In genomic region chr11:78268516-78269410, GRCh38 we compare ENCODE assay signal across 11 cellular contexts.
A peak's percentile ranks its signal among the peaks of the same experiment; 100 is the strongest.
DNase-seq lines count a peak whose midpoint lies in the region; ATAC-seq and TF ChIP-seq lines count a peak whose summit lies in the region.
"Had no signal": no experiment of that assay in that cellular context is flagged by ENCODE, and none has a peak within 500 bp of the region (broad histone marks: within the 10 kb centered on the region; RNA-seq: fewer than 3 reads in every experiment).

No MANE protein-coding gene starts in this region.

- H3K23me2 ChIP-seq in H9 (ENCODE audit: insufficient read length, low read depth, low read length, poor library complexity, severe bottlenecking), result no peaks in the 10 kb centered on the region

- TF ChIP-seq CTCF in H9 (conservative IDR thresholded peaks at IDR 0.05), result no peak

- H3K9me3 ChIP-seq in H9 (ENCODE audit: control insufficient read depth, low read depth, low read length) (no peaks in the 10 kb centered on the region), mesenchymal stem cell (ENCODE audit: control insufficient read depth, low read length) (peaks cover 9% of the 10 kb centered on the region)

- no peak overlapping the region for H2BK12ac ChIP-seq in H9 (ENCODE audit: insufficient read length, low read depth, low read length)
- no peak overlapping the region for H2BK12ac ChIP-seq in mesenchymal stem cell (ENCODE audit: low read length in 2 of 2)

- H3K9ac ChIP-seq in H9 (ENCODE audit: extremely low read depth, insufficient read length, low read length), result no peak overlapping the region
- H3K9ac ChIP-seq in mesenchymal stem cell (ENCODE audit: low read length), result peak overlapping the region; percentile 79
- H3K9ac ChIP-seq: BLaER1 treated with 17β-estradiol and CSF1 and Interleukin-3, amounts not matched to agents 10 nM and 100 nM had no signal

- H2BK20ac ChIP-seq in H9 (ENCODE audit: low read depth, low read length, poor library complexity, severe bottlenecking), result no peak overlapping the region

- H2BK120ac ChIP-seq in H9 (ENCODE audit: low read depth, low read length, poor library complexity, severe bottlenecking), result no peak overlapping the region
- H2BK120ac ChIP-seq in mesenchymal stem cell (ENCODE audit: low read depth, low read length), result no peak overlapping the region

- peaks cover 3 to 6% of the 10 kb centered on the region in 2 experiments for H3K36me3 ChIP-seq in mesenchymal stem cell (ENCODE audit: control insufficient read depth in 1 of 2, insufficient read depth in 2 of 2, low read depth in 1 of 2, low read length in 2 of 2)

- no peak overlapping the region for H2BK15ac ChIP-seq in H9 (ENCODE audit: low read depth, low read length)
- H2BK15ac ChIP-seq in mesenchymal stem cell (ENCODE audit: low read depth, poor library complexity, severe bottlenecking), result no peak overlapping the region

- no peak overlapping the region for H4K91ac ChIP-seq in H9 (ENCODE audit: insufficient read length, low read depth, low read length)
- H4K91ac ChIP-seq in mesenchymal stem cell (ENCODE audit: low read length), result no peak overlapping the region

- H3K4me3 ChIP-seq in mesenchymal stem cell (ENCODE audit: insufficient read depth in 1 of 2, low read depth in 1 of 2, low read length in 2 of 2), result peak overlapping the region in 1 of 2 experiments; percentile 48
- H3K4me3 ChIP-seq: BLaER1 treated with 17β-estradiol and CSF1 and Interleukin-3, amounts not matched to agents 10 nM and 100 nM had no signal

- H2AK5ac ChIP-seq in H9 (ENCODE audit: insufficient read length, low read length) (no peak overlapping the region), mesenchymal stem cell (ENCODE audit: low read length, severe bottlenecking) (no peak overlapping the region)

- no peak overlapping the region for H3K4ac ChIP-seq in H9 (ENCODE audit: low read depth, low read length)
- H3K4ac ChIP-seq in mesenchymal stem cell (ENCODE audit: low read depth in 1 of 2, low read length in 2 of 2), result no peak overlapping the region

- H3K4me1 ChIP-seq in H9 (ENCODE audit: insufficient read depth, low read length), result no peaks in the 10 kb centered on the region
- no peaks in the 10 kb centered on the region for H3K4me1 ChIP-seq in mesenchymal stem cell (ENCODE audit: control insufficient read depth, insufficient read depth, low read depth, low read length)

- no peaks in the 10 kb centered on the region for H4K20me1 ChIP-seq in H9 (ENCODE audit: control insufficient read depth, insufficient read depth, insufficient read length)

- H3K27me3 Mint-ChIP-seq in H9 (ENCODE audit: low read depth), result peaks cover 2% of the 10 kb centered on the region

- H3K9me3 Mint-ChIP-seq in H9, result peaks cover 25% of the 10 kb centered on the region in 2 experiments

- no peak overlapping the region for H2AFZ ChIP-seq in H9 (ENCODE audit: low read length)
- H2AFZ ChIP-seq in mesenchymal stem cell (ENCODE audit: low read depth, low read length), result no peak overlapping the region

- no peaks in the 10 kb centered on the region for H3K79me1 ChIP-seq in H9 (ENCODE audit: insufficient read depth, low read depth, low read length, poor library complexity, severe bottlenecking)
- H3K79me1 ChIP-seq in mesenchymal stem cell (replicated peaks; ENCODE audit: low read length, poor library complexity, severe bottlenecking), result peaks cover 6% of the 10 kb centered on the region

- 0 out of 7 replicates have a peak overlapping the region, but pooled peaks of 2 of the 3 experiments have one; percentile 12 to 20 for H3K27ac Mint-ChIP-seq in H9

- no peak overlapping the region for H3T11ph ChIP-seq in H9 (ENCODE audit: low read length)

- H2BK5ac ChIP-seq in H9 (ENCODE audit: insufficient read length, low read length), result no peak overlapping the region
- H2BK5ac ChIP-seq in mesenchymal stem cell (ENCODE audit: low read depth, low read length, poor library complexity, severe bottlenecking), result peak overlapping the region; percentile 31

- H3K27ac ChIP-seq in H9 (ENCODE audit: insufficient read length, low read depth, low read length), result no peak overlapping the region
- no peak overlapping the region for H3K27ac ChIP-seq in mesenchymal stem cell (ENCODE audit: low read length, poor library complexity, severe bottlenecking)

- no CpG with 5 or more reads among the region's 7 CpGs for WGBS in H9 (ENCODE audit: extremely low coverage, insufficient read length, low lambda C conversion rate)
- 93% methylated on average over 7 of the region's 7 CpGs for WGBS in mesenchymal stem cell

- H3K4me3 Mint-ChIP-seq in H9, result no peak overlapping the region

- H3K18ac ChIP-seq in H9 (ENCODE audit: insufficient read length, low read depth, low read length), result no peak overlapping the region
- no peak overlapping the region for H3K18ac ChIP-seq in mesenchymal stem cell (ENCODE audit: low read depth in 1 of 2, low read length in 2 of 2)

- no peak overlapping the region for H4K5ac ChIP-seq in H9 (ENCODE audit: insufficient read length, low read depth, low read length)

- H3K79me2 ChIP-seq in H9 (ENCODE audit: insufficient read depth, low read length), result no peaks in the 10 kb centered on the region

- peaks cover 13 to 26% (median 25%) of the 10 kb centered on the region in 3 experiments for H3K36me3 Mint-ChIP-seq in H9 (ENCODE audit: insufficient read depth in 1 of 3, low read depth in 3 of 3)

- H4K8ac ChIP-seq in H9 (replicated peaks; ENCODE audit: insufficient read length, low read depth, low read length) (no peak overlapping the region), mesenchymal stem cell (ENCODE audit: low read length) (no peak overlapping the region)

- H3K4me2 ChIP-seq in H9 (ENCODE audit: insufficient read depth, insufficient read length, low read length) (no peak overlapping the region), mesenchymal stem cell (ENCODE audit: low read length, poor library complexity, severe bottlenecking) (no peak overlapping the region)
- H3K4me2 ChIP-seq: BLaER1 treated with 17β-estradiol and CSF1 and Interleukin-3, amounts not matched to agents 10 nM and 100 nM had no signal

- H3K23ac ChIP-seq in H9 (ENCODE audit: insufficient read length, low read depth, low read length) (no peak overlapping the region), mesenchymal stem cell (ENCODE audit: low read length in 2 of 2) (no peak overlapping the region)

- DNase-seq in H9, result no peak
- DNase-seq in fibroblast of gingiva (ENCODE audit: low read depth), result peak; percentile 2
- no peak for DNase-seq in mesenchymal stem cell
- DNase-seq in stromal cell of bone marrow (ENCODE audit: low read depth), result peak; percentile 83
- no peak for DNase-seq in OCI-M1 (lab: John Stamatoyannopoulos, UW)
- DNase-seq in central memory CD4-positive, alpha-beta T cell, result no peak
- DNase-seq: activated CD8-positive, alpha-beta memory T cell treated with anti-CD3 and anti-CD28 coated beads for 24 hours had no signal

- ATAC-seq in GM21576 (IDR thresholded peaks at IDR 0.05; ENCODE audit: unreplicated experiment), result no peak
- ATAC-seq in HG03378 (IDR thresholded peaks at IDR 0.05; ENCODE audit: unreplicated experiment), result no peak
- ATAC-seq: Panc1 had no signal

- H3K27me3 ChIP-seq in H9 (ENCODE audit: insufficient read depth, low read length) (no peaks in the 10 kb centered on the region), mesenchymal stem cell (ENCODE audit: control insufficient read depth in 1 of 2, insufficient read depth in 1 of 2, low read length in 2 of 2) (no peaks in the 10 kb centered on the region)
- H3K27me3 ChIP-seq: BLaER1 treated with 17β-estradiol and CSF1 and Interleukin-3, amounts not matched to agents 10 nM and 100 nM had no signal

- H3K14ac ChIP-seq in H9 (ENCODE audit: insufficient read depth, low read length) (no peak overlapping the region), mesenchymal stem cell (ENCODE audit: low read length in 2 of 2) (no peak overlapping the region)

- H3K56ac ChIP-seq in H9 (ENCODE audit: insufficient read length, low read depth, low read length), result no peak overlapping the region

- H3K4me1 Mint-ChIP-seq in H9, result peaks cover 0 to 3% of the 10 kb centered on the region in 2 experiments; a peak in 1 of 4 replicates

Comparison
In these comparisons a context has a peak if more than half of its experiments do, and no peak if none do; other contexts are left out.
1. DNase-seq: peak in fibroblast of gingiva (single experiment) and stromal cell of bone marrow (single experiment); none in H9 (single experiment), mesenchymal stem cell (single experiment), OCI-M1 (single experiment) and central memory CD4-positive, alpha-beta T cell (single experiment).